8 cellular contexts compared by ENCODE assay signal in the genomic region with DNA sequence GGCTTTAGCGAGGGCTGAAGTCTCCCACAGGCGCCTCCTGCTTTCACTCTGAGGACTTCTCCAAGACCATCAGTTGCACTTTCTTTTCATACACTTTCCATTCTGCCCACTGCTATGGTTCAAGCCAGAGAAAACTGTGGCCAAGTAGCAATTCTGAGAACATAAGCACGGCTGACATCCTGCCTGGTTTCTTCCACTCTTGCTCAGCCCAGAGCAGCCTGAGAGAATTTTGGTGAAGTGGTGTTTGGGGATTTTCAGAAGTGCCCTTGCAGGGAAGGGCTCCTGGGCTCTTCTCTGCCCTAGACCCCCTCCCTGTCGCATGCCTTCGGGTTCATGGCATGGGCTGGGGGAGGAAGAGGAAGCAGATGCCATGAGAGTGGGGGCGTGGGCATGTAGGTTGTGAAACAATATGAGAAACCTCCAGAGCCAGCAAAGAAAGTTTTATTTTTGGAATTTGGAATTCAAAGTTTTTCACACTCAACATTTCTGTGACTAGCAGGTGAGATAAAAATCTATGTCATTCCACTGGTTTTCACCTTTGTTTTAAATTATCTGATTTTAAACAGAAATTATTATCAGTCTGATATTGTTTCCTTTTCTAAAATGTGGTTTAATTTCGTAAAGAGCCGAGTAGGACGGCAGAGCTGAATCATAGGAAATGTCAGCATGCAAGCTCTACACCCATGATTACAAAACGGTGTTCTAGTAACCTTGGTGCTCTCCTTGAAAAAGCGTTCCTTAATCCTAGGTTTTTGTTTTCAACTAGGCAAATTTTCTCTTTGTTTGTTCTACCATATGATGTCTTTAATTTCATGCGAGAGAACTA. TPM values are rescaled to one million over a fixed set of nuclear protein-coding genes. Genes with fewer than 3 reads are reported as not detected.
DNase-seq lines count a peak whose midpoint lies in the region; ATAC-seq lines count a peak whose summit lies in the region.

No MANE protein-coding gene starts in this region.

- peak overlapping the region; percentile 83 to 94 (median 88) for H3K27ac Mint-ChIP-seq in CD4-positive, alpha-beta memory T cell
- H3K27ac Mint-ChIP-seq in T-helper 17 cell = peak overlapping the region; percentile 57
- H3K27ac Mint-ChIP-seq in dendritic cell treated with granulocyte-macrophage colony-stimulating factor and Interleukin-4, amounts not matched to agents 40 ng/mL and 50 ng/mL, for 4 days = peak overlapping the region; percentile 82

- ATAC-seq in T-helper 17 cell = peak; percentile 70
- no peak for ATAC-seq in HG03342 (IDR thresholded peaks at IDR 0.05; ENCODE audit: unreplicated experiment)
- ATAC-seq in HG02798 (IDR thresholded peaks at IDR 0.05; ENCODE audit: poor library complexity, unreplicated experiment) = no peak
- ATAC-seq in HG03025 (IDR thresholded peaks at IDR 0.05; ENCODE audit: low FRiP score, unreplicated experiment) = no peak
- no peak for ATAC-seq in HG03457 (IDR thresholded peaks at IDR 0.05; ENCODE audit: unreplicated experiment)

- H3K36me3 Mint-ChIP-seq in CD4-positive, alpha-beta memory T cell = peaks cover 13 to 25% of the 10 kb centered on the region in 2 donors
- H3K36me3 Mint-ChIP-seq in T-helper 17 cell (ENCODE audit: low read depth) = no peaks in the 10 kb centered on the region
- H3K36me3 Mint-ChIP-seq in dendritic cell treated with granulocyte-macrophage colony-stimulating factor and Interleukin-4, amounts not matched to agents 40 ng/mL and 50 ng/mL, for 4 days (ENCODE audit: low read depth) = peaks cover 40% of the 10 kb centered on the region

- H3K4me1 Mint-ChIP-seq in CD4-positive, alpha-beta memory T cell = peaks cover 16 to 33% (median 30%) of the 10 kb centered on the region in 4 donors
- peaks cover 11% of the 10 kb centered on the region for H3K4me1 Mint-ChIP-seq in T-helper 17 cell
- peaks cover 61% of the 10 kb centered on the region for H3K4me1 Mint-ChIP-seq in dendritic cell treated with granulocyte-macrophage colony-stimulating factor and Interleukin-4, amounts not matched to agents 40 ng/mL and 50 ng/mL, for 4 days (ENCODE audit: low read depth)

- H3K27ac ChIP-seq in CD4-positive, alpha-beta memory T cell (ENCODE audit: low read depth, low read length) = peak overlapping the region; percentile 8

- intact Hi-C loops in CD4-positive, alpha-beta memory T cell (cut with micrococcal nuclease) = loop anchor here (2.0 to 5.0 kb wide), 2 partner anchors 19 to 34 kb away; no protein-coding TSS in a partner anchor
- intact Hi-C loops in dendritic cell treated with granulocyte-macrophage colony-stimulating factor and Interleukin-4, amounts not matched to agents 40 ng/mL and 50 ng/mL, for 4 days (cut with micrococcal nuclease) = no loop called here

- peaks cover 5 to 46% (median 36%) of the 10 kb centered on the region in 8 donors for H3K9me3 Mint-ChIP-seq in CD4-positive, alpha-beta memory T cell
- peaks cover 45% of the 10 kb centered on the region for H3K9me3 Mint-ChIP-seq in dendritic cell treated with granulocyte-macrophage colony-stimulating factor and Interleukin-4, amounts not matched to agents 40 ng/mL and 50 ng/mL, for 4 days

- POLR2A ChIA-PET in CD4-positive, alpha-beta memory T cell (lab: Charles Lee; ENCODE audit: partially characterized antibody) = interaction anchor here (0.7 to 1.0 kb wide), 2 partner anchors 27 to 50 kb away, joined by 3 read pairs; no protein-coding TSS in a partner anchor

- peaks cover 20% of the 10 kb centered on the region for H3K4me1 ChIP-seq in CD4-positive, alpha-beta memory T cell (ENCODE audit: insufficient read depth, low read length)

- no peaks in the 10 kb centered on the region for H3K36me3 ChIP-seq in CD4-positive, alpha-beta memory T cell (ENCODE audit: insufficient read depth, low read length)

- peak in 3 of 5 donors; percentile 9 to 39 (median 10) for DNase-seq in CD4-positive, alpha-beta memory T cell
- DNase-seq in T-helper 17 cell = no peak
- DNase-seq in stimulated activated CD4-positive, alpha-beta T cell treated with anti-CD3 and anti-CD28 coated beads, Interleukin-12 subunit alpha, Interleukin-12 subunit beta, amount 100 ng/mL, for 48 hours (ENCODE audit: low read depth in 2 of 3, low spot score in 1 of 3) = peak; percentile 37 to 52 (median 41)

- peak overlapping the region; percentile 67 to 89 (median 86) for H3K4me3 Mint-ChIP-seq in CD4-positive, alpha-beta memory T cell
- peak overlapping the region; percentile 83 for H3K4me3 Mint-ChIP-seq in T-helper 17 cell
- peak overlapping the region; percentile 59 for H3K4me3 Mint-ChIP-seq in dendritic cell treated with granulocyte-macrophage colony-stimulating factor and Interleukin-4, amounts not matched to agents 40 ng/mL and 50 ng/mL, for 4 days

- H3K4me3 ChIP-seq in CD4-positive, alpha-beta memory T cell (ENCODE audit: low read length in 2 of 2) = peak overlapping the region in 1 of 2 donors; percentile 23

- no peaks in the 10 kb centered on the region for H3K9me3 ChIP-seq in CD4-positive, alpha-beta memory T cell (ENCODE audit: control insufficient read depth in 1 of 2, low read length in 2 of 2)
- H3K9me3 ChIP-seq in T-helper 17 cell (ENCODE audit: control insufficient read depth, low read length, poor library complexity, severe bottlenecking) = no peaks in the 10 kb centered on the region

- no peaks in the 10 kb centered on the region for H3K27me3 Mint-ChIP-seq in CD4-positive, alpha-beta memory T cell
- H3K27me3 Mint-ChIP-seq in T-helper 17 cell = peaks cover 6% of the 10 kb centered on the region
- no peaks in the 10 kb centered on the region for H3K27me3 Mint-ChIP-seq in dendritic cell treated with granulocyte-macrophage colony-stimulating factor and Interleukin-4, amounts not matched to agents 40 ng/mL and 50 ng/mL, for 4 days

- CTCF ChIA-PET in CD4-positive, alpha-beta memory T cell (lab: Charles Lee; ENCODE audit: partially characterized antibody) = interaction anchor here (1.4 kb wide), 1 partner anchor 20 kb away, joined by 3 read pairs; no protein-coding TSS in a partner anchor

- H3K27me3 ChIP-seq in CD4-positive, alpha-beta memory T cell (ENCODE audit: insufficient read depth, low read length) = no peaks in the 10 kb centered on the region

RNA-seq across cellular contexts. Expression of gene TNFSF8, which starts 27.8 kb away (rescaled TPM):
- total RNA-seq in CD4-positive, alpha-beta memory T cell = 10 to 100 TPM; 43.2 to 44.2 TPM
- polyA plus RNA-seq in CD4-positive, alpha-beta memory T cell = 100 to 1,000 TPM in 1 of 2 donors, 10 to 100 TPM in 1; 84.8 to 108 TPM
- total RNA-seq in T-helper 17 cell = 10 to 100 TPM; 45.7 to 47.6 TPM

Comparison
In these comparisons a context has a peak if more than half of its experiments do, and no peak if none do; other contexts are left out.
1. DNase-seq: peak in CD4-positive, alpha-beta memory T cell (3 of 5) and stimulated activated CD4-positive, alpha-beta T cell treated with anti-CD3 and anti-CD28 coated beads, Interleukin-12 subunit alpha, Interleukin-12 subunit beta, amount 100 ng/mL, for 48 hours (3 of 3); none in T-helper 17 cell (0 of 3).
2. Peak in every context shown above with its lines, with median percentiles within 50 percentile points of each other: H3K27ac Mint-ChIP-seq and H3K4me3 Mint-ChIP-seq.